In the genomic region with DNA sequence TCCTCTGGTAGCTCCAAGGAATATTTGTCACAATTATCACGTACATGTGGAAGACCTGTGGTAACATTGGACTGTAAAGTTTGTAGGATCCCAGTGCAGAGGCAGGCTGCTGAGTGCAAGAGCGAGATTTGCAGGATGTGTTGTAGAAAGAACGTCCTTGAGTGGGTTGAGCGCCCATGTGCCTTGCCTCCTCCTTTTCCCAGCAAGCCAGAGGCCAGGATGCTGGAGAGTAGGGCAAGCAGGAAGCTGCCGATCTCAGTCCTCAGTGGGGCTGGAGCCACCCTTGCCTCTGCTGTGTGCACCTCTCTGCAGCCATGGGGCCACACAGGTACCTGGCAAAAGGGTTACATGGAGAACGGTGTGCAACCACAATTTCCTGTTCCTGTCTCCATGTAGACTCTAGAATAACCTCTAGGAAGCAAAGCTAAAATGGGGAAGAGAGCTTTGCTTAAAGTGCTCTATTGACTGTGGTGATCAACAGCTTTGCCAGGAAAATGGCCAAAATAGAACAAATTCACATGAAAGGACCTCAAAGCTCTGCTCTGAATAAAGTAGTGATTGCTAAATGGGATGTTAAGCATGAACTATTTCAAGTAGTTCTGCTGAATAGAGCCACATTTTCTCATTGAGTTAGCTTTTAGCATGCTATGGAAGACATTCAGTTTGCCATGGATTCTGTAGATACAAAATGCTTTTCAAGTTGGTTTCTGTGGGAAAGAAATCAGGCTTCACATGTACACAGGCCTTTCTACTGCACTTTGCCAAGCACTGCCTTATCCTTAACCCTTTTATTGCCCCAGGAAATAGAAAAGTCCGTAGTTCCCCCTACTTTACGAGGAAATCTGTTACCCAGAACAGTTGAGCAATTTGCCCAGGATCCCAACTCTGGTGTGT, we compare ENCODE assay signal across 1 cellular context.
TF ChIP-seq lines count a peak whose summit lies in the region.

No MANE protein-coding gene starts in this region.

TF ChIP-seq in WTC11, 78 proteins besides CTCF, POLR2A, EP300 and RAD21 (continued from another document):
- TF ChIP-seq, protein P1, sequence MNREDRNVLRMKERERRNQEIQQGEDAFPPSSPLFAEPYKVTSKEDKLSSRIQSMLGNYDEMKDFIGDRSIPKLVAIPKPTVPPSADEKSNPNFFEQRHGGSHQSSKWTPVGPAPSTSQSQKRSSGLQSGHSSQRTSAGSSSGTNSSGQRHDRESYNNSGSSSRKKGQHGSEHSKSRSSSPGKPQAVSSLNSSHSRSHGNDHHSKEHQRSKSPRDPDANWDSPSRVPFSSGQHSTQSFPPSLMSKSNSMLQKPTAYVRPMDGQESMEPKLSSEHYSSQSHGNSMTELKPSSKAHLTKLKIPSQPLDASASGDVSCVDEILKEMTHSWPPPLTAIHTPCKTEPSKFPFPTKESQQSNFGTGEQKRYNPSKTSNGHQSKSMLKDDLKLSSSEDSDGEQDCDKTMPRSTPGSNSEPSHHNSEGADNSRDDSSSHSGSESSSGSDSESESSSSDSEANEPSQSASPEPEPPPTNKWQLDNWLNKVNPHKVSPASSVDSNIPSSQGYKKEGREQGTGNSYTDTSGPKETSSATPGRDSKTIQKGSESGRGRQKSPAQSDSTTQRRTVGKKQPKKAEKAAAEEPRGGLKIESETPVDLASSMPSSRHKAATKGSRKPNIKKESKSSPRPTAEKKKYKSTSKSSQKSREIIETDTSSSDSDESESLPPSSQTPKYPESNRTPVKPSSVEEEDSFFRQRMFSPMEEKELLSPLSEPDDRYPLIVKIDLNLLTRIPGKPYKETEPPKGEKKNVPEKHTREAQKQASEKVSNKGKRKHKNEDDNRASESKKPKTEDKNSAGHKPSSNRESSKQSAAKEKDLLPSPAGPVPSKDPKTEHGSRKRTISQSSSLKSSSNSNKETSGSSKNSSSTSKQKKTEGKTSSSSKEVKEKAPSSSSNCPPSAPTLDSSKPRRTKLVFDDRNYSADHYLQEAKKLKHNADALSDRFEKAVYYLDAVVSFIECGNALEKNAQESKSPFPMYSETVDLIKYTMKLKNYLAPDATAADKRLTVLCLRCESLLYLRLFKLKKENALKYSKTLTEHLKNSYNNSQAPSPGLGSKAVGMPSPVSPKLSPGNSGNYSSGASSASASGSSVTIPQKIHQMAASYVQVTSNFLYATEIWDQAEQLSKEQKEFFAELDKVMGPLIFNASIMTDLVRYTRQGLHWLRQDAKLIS (CRISPR knock-in tag; IDR thresholded peaks at IDR 0.05; ENCODE audit: borderline replicate concordance): no peak
- TF ChIP-seq, protein P2, sequence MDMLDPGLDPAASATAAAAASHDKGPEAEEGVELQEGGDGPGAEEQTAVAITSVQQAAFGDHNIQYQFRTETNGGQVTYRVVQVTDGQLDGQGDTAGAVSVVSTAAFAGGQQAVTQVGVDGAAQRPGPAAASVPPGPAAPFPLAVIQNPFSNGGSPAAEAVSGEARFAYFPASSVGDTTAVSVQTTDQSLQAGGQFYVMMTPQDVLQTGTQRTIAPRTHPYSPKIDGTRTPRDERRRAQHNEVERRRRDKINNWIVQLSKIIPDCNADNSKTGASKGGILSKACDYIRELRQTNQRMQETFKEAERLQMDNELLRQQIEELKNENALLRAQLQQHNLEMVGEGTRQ (CRISPR knock-in tag; IDR thresholded peaks at IDR 0.05): no peak
- TF ChIP-seq NFATC4 (CRISPR knock-in tag; IDR thresholded peaks at IDR 0.05) (no peak), GABPB1 (CRISPR knock-in tag; IDR thresholded peaks at IDR 0.05) (no peak), CREB1 (CRISPR knock-in tag; IDR thresholded peaks at IDR 0.05) (no peak), ETV6 (CRISPR knock-in tag; IDR thresholded peaks at IDR 0.05) (no peak), ZNF263 (CRISPR knock-in tag; IDR thresholded peaks at IDR 0.05; ENCODE audit: low read depth) (no peak), ZNF219 (CRISPR knock-in tag; IDR thresholded peaks at IDR 0.05; ENCODE audit: borderline replicate concordance) (no peak), KAT7 (CRISPR knock-in tag; IDR thresholded peaks at IDR 0.05; ENCODE audit: borderline replicate concordance) (no peak), RORB (CRISPR knock-in tag; IDR thresholded peaks at IDR 0.05) (no peak), RELA (CRISPR knock-in tag; IDR thresholded peaks at IDR 0.05; ENCODE audit: borderline replicate concordance) (no peak)
- TF ChIP-seq, protein P3, sequence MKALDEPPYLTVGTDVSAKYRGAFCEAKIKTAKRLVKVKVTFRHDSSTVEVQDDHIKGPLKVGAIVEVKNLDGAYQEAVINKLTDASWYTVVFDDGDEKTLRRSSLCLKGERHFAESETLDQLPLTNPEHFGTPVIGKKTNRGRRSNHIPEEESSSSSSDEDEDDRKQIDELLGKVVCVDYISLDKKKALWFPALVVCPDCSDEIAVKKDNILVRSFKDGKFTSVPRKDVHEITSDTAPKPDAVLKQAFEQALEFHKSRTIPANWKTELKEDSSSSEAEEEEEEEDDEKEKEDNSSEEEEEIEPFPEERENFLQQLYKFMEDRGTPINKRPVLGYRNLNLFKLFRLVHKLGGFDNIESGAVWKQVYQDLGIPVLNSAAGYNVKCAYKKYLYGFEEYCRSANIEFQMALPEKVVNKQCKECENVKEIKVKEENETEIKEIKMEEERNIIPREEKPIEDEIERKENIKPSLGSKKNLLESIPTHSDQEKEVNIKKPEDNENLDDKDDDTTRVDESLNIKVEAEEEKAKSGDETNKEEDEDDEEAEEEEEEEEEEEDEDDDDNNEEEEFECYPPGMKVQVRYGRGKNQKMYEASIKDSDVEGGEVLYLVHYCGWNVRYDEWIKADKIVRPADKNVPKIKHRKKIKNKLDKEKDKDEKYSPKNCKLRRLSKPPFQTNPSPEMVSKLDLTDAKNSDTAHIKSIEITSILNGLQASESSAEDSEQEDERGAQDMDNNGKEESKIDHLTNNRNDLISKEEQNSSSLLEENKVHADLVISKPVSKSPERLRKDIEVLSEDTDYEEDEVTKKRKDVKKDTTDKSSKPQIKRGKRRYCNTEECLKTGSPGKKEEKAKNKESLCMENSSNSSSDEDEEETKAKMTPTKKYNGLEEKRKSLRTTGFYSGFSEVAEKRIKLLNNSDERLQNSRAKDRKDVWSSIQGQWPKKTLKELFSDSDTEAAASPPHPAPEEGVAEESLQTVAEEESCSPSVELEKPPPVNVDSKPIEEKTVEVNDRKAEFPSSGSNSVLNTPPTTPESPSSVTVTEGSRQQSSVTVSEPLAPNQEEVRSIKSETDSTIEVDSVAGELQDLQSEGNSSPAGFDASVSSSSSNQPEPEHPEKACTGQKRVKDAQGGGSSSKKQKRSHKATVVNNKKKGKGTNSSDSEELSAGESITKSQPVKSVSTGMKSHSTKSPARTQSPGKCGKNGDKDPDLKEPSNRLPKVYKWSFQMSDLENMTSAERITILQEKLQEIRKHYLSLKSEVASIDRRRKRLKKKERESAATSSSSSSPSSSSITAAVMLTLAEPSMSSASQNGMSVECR (CRISPR knock-in tag; IDR thresholded peaks at IDR 0.05; ENCODE audit: borderline replicate concordance): no peak
- TF ChIP-seq, protein P4, sequence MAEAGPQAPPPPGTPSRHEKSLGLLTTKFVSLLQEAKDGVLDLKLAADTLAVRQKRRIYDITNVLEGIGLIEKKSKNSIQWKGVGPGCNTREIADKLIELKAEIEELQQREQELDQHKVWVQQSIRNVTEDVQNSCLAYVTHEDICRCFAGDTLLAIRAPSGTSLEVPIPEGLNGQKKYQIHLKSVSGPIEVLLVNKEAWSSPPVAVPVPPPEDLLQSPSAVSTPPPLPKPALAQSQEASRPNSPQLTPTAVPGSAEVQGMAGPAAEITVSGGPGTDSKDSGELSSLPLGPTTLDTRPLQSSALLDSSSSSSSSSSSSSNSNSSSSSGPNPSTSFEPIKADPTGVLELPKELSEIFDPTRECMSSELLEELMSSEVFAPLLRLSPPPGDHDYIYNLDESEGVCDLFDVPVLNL (CRISPR knock-in tag; IDR thresholded peaks at IDR 0.05; ENCODE audit: borderline replicate concordance, low read depth): no peak
- TF ChIP-seq, protein P5, sequence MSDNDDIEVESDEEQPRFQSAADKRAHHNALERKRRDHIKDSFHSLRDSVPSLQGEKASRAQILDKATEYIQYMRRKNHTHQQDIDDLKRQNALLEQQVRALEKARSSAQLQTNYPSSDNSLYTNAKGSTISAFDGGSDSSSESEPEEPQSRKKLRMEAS (CRISPR knock-in tag; IDR thresholded peaks at IDR 0.05): no peak
